In genomic region chr5:10111575-10111974, GRCh38 we compare ENCODE assay signal across 8 cellular contexts.
DNase-seq lines count a peak whose midpoint lies in the region; ATAC-seq and TF ChIP-seq lines count a peak whose summit lies in the region.

No MANE protein-coding gene starts in this region.

- no peaks in the 10 kb centered on the region for H3K36me3 Mint-ChIP-seq in T-helper 2 cell treated with Interferon-gamma antibody and Interleukin-4, amounts not matched to agents 5 μg/mL and 100 μg/mL, for 36 hours (ENCODE audit: low read depth)
- H3K36me3 Mint-ChIP-seq in CD8-positive, alpha-beta T cell: no peaks in the 10 kb centered on the region

- no peaks in the 10 kb centered on the region for H3K9me3 ChIP-seq in Loucy (ENCODE audit: insufficient read depth, low read depth, low read length)
- no peaks in the 10 kb centered on the region for H3K9me3 ChIP-seq in mucosa of descending colon
- H3K9me3 ChIP-seq in CD8-positive, alpha-beta T cell (ENCODE audit: low read length): no peaks in the 10 kb centered on the region

- H3K27me3 ChIP-seq in Loucy (ENCODE audit: insufficient read depth, low read length, poor library complexity, severe bottlenecking): no peaks in the 10 kb centered on the region
- no peaks in the 10 kb centered on the region for H3K27me3 ChIP-seq in CD8-positive, alpha-beta T cell (ENCODE audit: insufficient read depth, low read length)

- H3K9ac ChIP-seq in Loucy (ENCODE audit: low read depth, low read length, poor library complexity, severe bottlenecking): no peak overlapping the region

- POLR2A ChIA-PET in CD8-positive, alpha-beta T cell (lab: Charles Lee): no interaction called here

- no peaks in the 10 kb centered on the region for H3K9me3 Mint-ChIP-seq in T-helper 2 cell treated with Interferon-gamma antibody and Interleukin-4, amounts not matched to agents 5 μg/mL and 100 μg/mL, for 36 hours
- H3K9me3 Mint-ChIP-seq in CD8-positive, alpha-beta T cell: no peaks in the 10 kb centered on the region

- ATAC-seq in GM18519 (IDR thresholded peaks at IDR 0.05; ENCODE audit: low FRiP score, unreplicated experiment) (peak; percentile 81), mucosa of descending colon (peak; percentile 82)
- ATAC-seq in CD8-positive, alpha-beta T cell: no peak

- no peaks in the 10 kb centered on the region for H3K36me3 ChIP-seq in Loucy (ENCODE audit: insufficient read depth, low read length)
- H3K36me3 ChIP-seq in mucosa of descending colon (ENCODE audit: low read depth): no peaks in the 10 kb centered on the region
- H3K36me3 ChIP-seq in CD8-positive, alpha-beta T cell (ENCODE audit: insufficient read depth, low read length): no peaks in the 10 kb centered on the region

- no peak overlapping the region for H3K27ac Mint-ChIP-seq in T-helper 2 cell treated with Interferon-gamma antibody and Interleukin-4, amounts not matched to agents 5 μg/mL and 100 μg/mL, for 36 hours
- H3K27ac Mint-ChIP-seq in CD8-positive, alpha-beta T cell: no peak overlapping the region

- H3F3A ChIP-seq in Loucy (ENCODE audit: low read depth): no peaks in the 10 kb centered on the region

- H3K4me3 ChIP-seq in Loucy (ENCODE audit: low read length, poor library complexity, severe bottlenecking) (no peak overlapping the region), astrocyte of the cerebellum (ENCODE audit: low read depth, low read length) (no peak overlapping the region), mucosa of descending colon (no peak overlapping the region)
- H3K4me3 ChIP-seq in CD8-positive, alpha-beta T cell (ENCODE audit: low read depth, low read length): no peak overlapping the region

- peaks cover 3% of the 10 kb centered on the region for H3K4me1 Mint-ChIP-seq in T-helper 2 cell treated with Interferon-gamma antibody and Interleukin-4, amounts not matched to agents 5 μg/mL and 100 μg/mL, for 36 hours (ENCODE audit: low read depth)
- H3K4me1 Mint-ChIP-seq in CD8-positive, alpha-beta T cell (ENCODE audit: low read depth): no peaks in the 10 kb centered on the region

- no peaks in the 10 kb centered on the region for H4K20me1 ChIP-seq in Loucy (ENCODE audit: insufficient read depth, low read length, poor library complexity, severe bottlenecking)

- no peak overlapping the region for H3K4me3 Mint-ChIP-seq in T-helper 2 cell treated with Interferon-gamma antibody and Interleukin-4, amounts not matched to agents 5 μg/mL and 100 μg/mL, for 36 hours
- H3K4me3 Mint-ChIP-seq in CD8-positive, alpha-beta T cell: no peak overlapping the region

- CTCF ChIA-PET in CD8-positive, alpha-beta T cell (lab: Charles Lee): no interaction called here

- no peaks in the 10 kb centered on the region for H3K27me3 Mint-ChIP-seq in T-helper 2 cell treated with Interferon-gamma antibody and Interleukin-4, amounts not matched to agents 5 μg/mL and 100 μg/mL, for 36 hours (ENCODE audit: low read depth)
- peaks cover 3% of the 10 kb centered on the region for H3K27me3 Mint-ChIP-seq in CD8-positive, alpha-beta T cell (ENCODE audit: low read depth)

- H2AFZ ChIP-seq in Loucy (ENCODE audit: low read length): no peak overlapping the region

- H3K9me2 ChIP-seq in Loucy (replicated peaks; ENCODE audit: low read depth, low read length): no peaks in the 10 kb centered on the region

- no peak overlapping the region for H3K27ac ChIP-seq in CD8-positive, alpha-beta T cell (ENCODE audit: low read depth, low read length)

- TF ChIP-seq CTCF in Loucy (conservative IDR thresholded peaks at IDR 0.05; ENCODE audit: low read length) (peak; percentile 76), astrocyte of the cerebellum (IDR thresholded peaks at IDR 0.05; ENCODE audit: low read depth, low read length, missing control alignments) (peak; percentile 60), mucosa of descending colon (IDR thresholded peaks at IDR 0.05) (no peak)
- TF ChIP-seq CTCF in CD8-positive, alpha-beta T cell (IDR thresholded peaks at IDR 0.05): no peak

- H3K79me2 ChIP-seq in Loucy (ENCODE audit: insufficient read depth, low read length): no peaks in the 10 kb centered on the region

- no peaks in the 10 kb centered on the region for H3K4me1 ChIP-seq in Loucy (ENCODE audit: insufficient read depth, low read length, poor library complexity, severe bottlenecking)
- H3K4me1 ChIP-seq in mucosa of descending colon (ENCODE audit: low read depth): no peaks in the 10 kb centered on the region
- H3K4me1 ChIP-seq in CD8-positive, alpha-beta T cell (ENCODE audit: insufficient read depth, low read length): no peaks in the 10 kb centered on the region

- in situ Hi-C loops in astrocyte of the cerebellum (cut with HindIII; ENCODE audit: low sequenced_read_pairs): no loop called here

- intact Hi-C loops in mucosa of descending colon (cut with DNase I, micrococcal nuclease): no loop called here
- intact Hi-C loops in CD8-positive, alpha-beta T cell (cut with DNase I, micrococcal nuclease): no loop called here

- DNase-seq in A172 (ENCODE audit: low spot score): peak; percentile 71
- DNase-seq in astrocyte of the cerebellum (ENCODE audit: low read depth): peak; percentile 27
- peak in 1 of 3 donors; percentile 32 for DNase-seq in mucosa of descending colon
- DNase-seq in T-helper 2 cell treated with Interferon-gamma antibody and Interleukin-4, amounts not matched to agents 5 μg/mL and 100 μg/mL, for 36 hours (ENCODE audit: low spot score): no peak
- DNase-seq in CD8-positive, alpha-beta T cell: no peak
- DNase-seq in foreskin melanocyte: no peak

- no peak overlapping the region for H3K4me2 ChIP-seq in Loucy (ENCODE audit: low read depth, low read length, poor library complexity, severe bottlenecking)

Comparison
In these comparisons a context has a peak if more than half of its experiments do, and no peak if none do; other contexts are left out.
1. DNase-seq: peak in A172 (single experiment) and astrocyte of the cerebellum (single experiment); none in T-helper 2 cell treated with Interferon-gamma antibody and Interleukin-4, amounts not matched to agents 5 μg/mL and 100 μg/mL, for 36 hours (single experiment), CD8-positive, alpha-beta T cell (0 of 7) and foreskin melanocyte (single experiment).
2. CTCF ChIP-seq: peak in Loucy (single experiment) and astrocyte of the cerebellum (single experiment); none in mucosa of descending colon (single experiment) and CD8-positive, alpha-beta T cell (single experiment).